9 cellular contexts compared by ENCODE assay signal in the genomic region with DNA sequence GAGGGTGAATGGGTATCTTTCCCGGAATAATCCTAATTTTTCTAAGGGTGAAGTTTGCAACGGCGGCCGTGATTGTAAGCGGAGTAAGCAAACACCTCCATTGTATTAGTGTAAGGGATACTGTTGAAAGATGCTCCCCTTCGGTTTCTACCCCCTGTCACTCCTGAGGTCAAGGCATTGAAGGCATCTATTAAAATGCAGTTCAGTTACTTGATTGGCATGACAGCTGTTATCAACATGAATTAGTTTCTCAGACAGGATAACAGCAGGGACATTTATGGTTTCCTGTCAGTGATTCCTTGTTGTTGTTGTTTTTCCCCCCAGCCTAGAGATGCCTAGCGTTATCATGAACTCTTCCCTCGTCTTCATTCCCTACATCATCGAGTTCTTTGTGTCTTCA. TPM values are rescaled to one million over a fixed set of nuclear protein-coding genes. Genes with fewer than 3 reads are reported as not detected.
A peak's percentile ranks its signal among the peaks of the same experiment; 100 is the strongest.
DNase-seq lines count a peak whose midpoint lies in the region; ATAC-seq, FAIRE-seq and TF ChIP-seq lines count a peak whose summit lies in the region.
"Had no signal": no experiment of that assay in that cellular context is flagged by ENCODE, and none has a peak within 500 bp of the region (broad histone marks: within the 10 kb centered on the region; RNA-seq: fewer than 3 reads in every experiment).

No MANE protein-coding gene starts in this region.

- ATAC-seq in GM19467 (IDR thresholded peaks at IDR 0.05; ENCODE audit: unreplicated experiment), result no peak

- no peak for DNase-seq in activated CD4-positive, alpha-beta T cell treated with anti-CD3 and anti-CD28 coated beads, Interleukin-2, amount 10 ng/mL, durations not matched to agents 7 days and 5 days
- DNase-seq in activated CD4-positive, alpha-beta T cell treated with anti-CD3 and anti-CD28 coated beads for 4 hours, result no peak
- DNase-seq in activated CD4-positive, alpha-beta memory T cell treated with anti-CD3 and anti-CD28 coated beads, Interleukin-2, amount 10 ng/mL, durations not matched to agents 7 days and 5 days, result no peak
- DNase-seq in keratinocyte (ENCODE audit: low read depth, low spot score) (no peak), NOMO-1 treated with DMSO at 0.1 percent for 48 hours (lab: John Stamatoyannopoulos, UW; ENCODE audit: unreplicated experiment) (no peak)
- no peak for DNase-seq in stimulated activated naive CD4-positive, alpha-beta T cell treated with Interleukin-2 at 50 U/mL for 16 hours (lab: John Stamatoyannopoulos, UW)

- peak overlapping the region; percentile 77 for H3K4me2 ChIP-seq in keratinocyte (ENCODE audit: control insufficient read depth, extremely low read depth, insufficient read depth, low read depth, low read length)

- FAIRE-seq in keratinocyte (lab: Jason Lieb, UNC), result peak; percentile 17

- H2AFZ ChIP-seq in keratinocyte (ENCODE audit: control insufficient read depth, low read length), result peak overlapping the region; percentile 95

- peak overlapping the region; percentile 69 for H3K9ac ChIP-seq in keratinocyte (ENCODE audit: control insufficient read depth, extremely low read depth, insufficient read depth, low read length)

- H3K4me1 ChIP-seq in keratinocyte (ENCODE audit: control insufficient read depth, extremely low read depth, insufficient read depth, low read length), result peaks cover 3% of the 10 kb centered on the region
- peaks cover 4% of the 10 kb centered on the region for H3K4me1 ChIP-seq in thymus (ENCODE audit: control insufficient read depth, insufficient read depth, low read length)

- POLR2A ChIA-PET in activated CD4-positive, alpha-beta T cell treated with anti-CD3 and anti-CD28 coated beads, Interleukin-2, amount 10 ng/mL, durations not matched to agents 7 days and 5 days (lab: Charles Lee), result no interaction called here
- POLR2A ChIA-PET in activated CD4-positive, alpha-beta memory T cell treated with anti-CD3 and anti-CD28 coated beads, Interleukin-2, amount 10 ng/mL, durations not matched to agents 7 days and 5 days (lab: Charles Lee), result interaction anchor here (1.1 to 2.6 kb wide), 4 partner anchors 9 to 84 kb away, joined by 3 to 11 read pairs (median 6); a partner anchor contains a TSS

- H3K27me3 ChIP-seq in keratinocyte (ENCODE audit: control insufficient read depth, extremely low read depth, insufficient read depth, low read length) (no peaks in the 10 kb centered on the region), thymus (ENCODE audit: control insufficient read depth, insufficient read depth) (no peaks in the 10 kb centered on the region)

- H3K4me1 Mint-ChIP-seq in activated CD4-positive, alpha-beta T cell treated with anti-CD3 and anti-CD28 coated beads, Interleukin-2, amount 10 ng/mL, durations not matched to agents 7 days and 5 days, result peaks cover 26% of the 10 kb centered on the region
- H3K4me1 Mint-ChIP-seq in activated CD4-positive, alpha-beta memory T cell treated with anti-CD3 and anti-CD28 coated beads, Interleukin-2, amount 10 ng/mL, durations not matched to agents 7 days and 5 days, result peaks cover 23% of the 10 kb centered on the region

- H3K36me3 Mint-ChIP-seq in activated CD4-positive, alpha-beta T cell treated with anti-CD3 and anti-CD28 coated beads, Interleukin-2, amount 10 ng/mL, durations not matched to agents 7 days and 5 days (ENCODE audit: low read depth), result peaks cover 1% of the 10 kb centered on the region
- H3K36me3 Mint-ChIP-seq in activated CD4-positive, alpha-beta memory T cell treated with anti-CD3 and anti-CD28 coated beads, Interleukin-2, amount 10 ng/mL, durations not matched to agents 7 days and 5 days (ENCODE audit: low read depth), result no peaks in the 10 kb centered on the region

- no peak for TF ChIP-seq CTCF in keratinocyte (optimal IDR thresholded peaks at IDR 0.05 in 1 of 3, IDR thresholded peaks at IDR 0.05 in 1 of 3, conservative IDR thresholded peaks at IDR 0.05 in 1 of 3; ENCODE audit: extremely low read depth in 1 of 3, insufficient read depth in 2 of 3, low read length in 3 of 3)

- no peaks in the 10 kb centered on the region for H3K79me2 ChIP-seq in keratinocyte (ENCODE audit: control insufficient read depth, insufficient read depth, low read length)

- H3K27ac Mint-ChIP-seq in activated CD4-positive, alpha-beta T cell treated with anti-CD3 and anti-CD28 coated beads, Interleukin-2, amount 10 ng/mL, durations not matched to agents 7 days and 5 days, result peak overlapping the region; percentile 90
- peak overlapping the region; percentile 41 for H3K27ac Mint-ChIP-seq in activated CD4-positive, alpha-beta memory T cell treated with anti-CD3 and anti-CD28 coated beads, Interleukin-2, amount 10 ng/mL, durations not matched to agents 7 days and 5 days

- no peaks in the 10 kb centered on the region for H3K9me1 ChIP-seq in keratinocyte (ENCODE audit: control insufficient read depth, extremely low read depth, insufficient read depth, low read length)

- no peaks in the 10 kb centered on the region for H3K9me3 Mint-ChIP-seq in activated CD4-positive, alpha-beta T cell treated with anti-CD3 and anti-CD28 coated beads, Interleukin-2, amount 10 ng/mL, durations not matched to agents 7 days and 5 days
- no peaks in the 10 kb centered on the region for H3K9me3 Mint-ChIP-seq in activated CD4-positive, alpha-beta memory T cell treated with anti-CD3 and anti-CD28 coated beads, Interleukin-2, amount 10 ng/mL, durations not matched to agents 7 days and 5 days

- 17% methylated on average over 9 of the region's 9 CpGs for WGBS in thymus

- peak overlapping the region; percentile 85 for H3K4me3 Mint-ChIP-seq in activated CD4-positive, alpha-beta T cell treated with anti-CD3 and anti-CD28 coated beads, Interleukin-2, amount 10 ng/mL, durations not matched to agents 7 days and 5 days
- peak overlapping the region; percentile 87 for H3K4me3 Mint-ChIP-seq in activated CD4-positive, alpha-beta memory T cell treated with anti-CD3 and anti-CD28 coated beads, Interleukin-2, amount 10 ng/mL, durations not matched to agents 7 days and 5 days

- H3K4me3 ChIP-seq in keratinocyte (ENCODE audit: control insufficient read depth in 2 of 3, extremely low read depth in 1 of 3, insufficient read depth in 2 of 3, low read depth in 1 of 3, low read length in 3 of 3), result peak overlapping the region; percentile 56 to 81 (median 73)
- H3K4me3 ChIP-seq in thymus (ENCODE audit: low read length), result peak overlapping the region; percentile 71

- no peaks in the 10 kb centered on the region for H3K36me3 ChIP-seq in keratinocyte (ENCODE audit: control insufficient read depth in 2 of 2, extremely low read depth in 1 of 2, insufficient read depth in 2 of 2, low read length in 2 of 2)
- no peaks in the 10 kb centered on the region for H3K36me3 ChIP-seq in thymus (ENCODE audit: control insufficient read depth, insufficient read depth)

- CTCF ChIA-PET in activated CD4-positive, alpha-beta T cell treated with anti-CD3 and anti-CD28 coated beads, Interleukin-2, amount 10 ng/mL, durations not matched to agents 7 days and 5 days (lab: Charles Lee), result no interaction called here
- CTCF ChIA-PET in activated CD4-positive, alpha-beta memory T cell treated with anti-CD3 and anti-CD28 coated beads, Interleukin-2, amount 10 ng/mL, durations not matched to agents 7 days and 5 days (lab: Charles Lee), result interaction anchor here (1.0 kb wide), 2 partner anchors 10 to 105 kb away, joined by 3 to 4 read pairs; no protein-coding TSS in a partner anchor

- H4K20me1 ChIP-seq in keratinocyte (ENCODE audit: control insufficient read depth, extremely low read depth, insufficient read depth, low read length), result no peaks in the 10 kb centered on the region

- dilution Hi-C loops in keratinocyte (cut with MboI; ENCODE audit: extremely low pct_ligation_motif_present, low sequenced_read_pairs), result no loop called here

- peak overlapping the region; percentile 30 for H3K27ac ChIP-seq in keratinocyte (ENCODE audit: control insufficient read depth, insufficient read depth, low read length)
- H3K27ac ChIP-seq in thymus (ENCODE audit: low read depth), result no peak overlapping the region

- H3K9me3 ChIP-seq in keratinocyte (ENCODE audit: control insufficient read depth, low read depth, low read length) (no peaks in the 10 kb centered on the region), thymus (ENCODE audit: control insufficient read depth) (no peaks in the 10 kb centered on the region)

- no peaks in the 10 kb centered on the region for H3K27me3 Mint-ChIP-seq in activated CD4-positive, alpha-beta T cell treated with anti-CD3 and anti-CD28 coated beads, Interleukin-2, amount 10 ng/mL, durations not matched to agents 7 days and 5 days
- H3K27me3 Mint-ChIP-seq in activated CD4-positive, alpha-beta memory T cell treated with anti-CD3 and anti-CD28 coated beads, Interleukin-2, amount 10 ng/mL, durations not matched to agents 7 days and 5 days, result no peaks in the 10 kb centered on the region

RNA-seq across cellular contexts. Expression of a gene that starts 0.6 kb away (rescaled TPM):
- 10 to 100 TPM; 13.2 to 14.8 TPM for total RNA-seq in activated CD4-positive, alpha-beta T cell treated with anti-CD3 and anti-CD28 coated beads, Interleukin-2, amount 10 ng/mL, durations not matched to agents 7 days and 5 days
- total RNA-seq in activated CD4-positive, alpha-beta memory T cell treated with anti-CD3 and anti-CD28 coated beads, Interleukin-2, amount 10 ng/mL, durations not matched to agents 7 days and 5 days, result 10 to 100 TPM in 1 of 2 experiments, 1 to 10 TPM in 1; 9.4 to 10.6 TPM
- polyA plus RNA-seq in keratinocyte (9.7 to 19.4 TPM (median 13.6 TPM) in 3 replicates), thymus (23.7 TPM)
- 9.4 TPM for polyA plus RNA-seq in keratinocyte (2011; ENCODE audit: low read depth)
- polyA plus RNA-seq in keratinocyte (2011; cell fraction: cytosol; rRNA removed), result 5.6 and 8.4 TPM in 2 replicates
- polyA plus RNA-seq in keratinocyte (2011; cell fraction: nucleus; rRNA removed), result 23.2 and 34.4 TPM in 2 replicates
- polyA plus RNA-seq in keratinocyte (2012; ENCODE audit: low replicate concordance), result 8.7 and 8.8 TPM in 2 replicates
- 2.7 to 6.9 TPM (median 5.7 TPM) in 3 replicates for polyA minus RNA-seq in keratinocyte
- 5.8 TPM for polyA minus RNA-seq in keratinocyte (2011; cell fraction: cytosol; rRNA and poly(A)+ RNA removed)
- 6.2 and 12.3 TPM in 2 replicates for polyA minus RNA-seq in keratinocyte (2011; cell fraction: nucleus; rRNA and poly(A)+ RNA removed)

RNA-seq across cellular contexts. Expression of a gene that starts 45.2 kb away (rescaled TPM):
- total RNA-seq in activated CD4-positive, alpha-beta T cell treated with anti-CD3 and anti-CD28 coated beads, Interleukin-2, amount 10 ng/mL, durations not matched to agents 7 days and 5 days, result not detected
- total RNA-seq in activated CD4-positive, alpha-beta memory T cell treated with anti-CD3 and anti-CD28 coated beads, Interleukin-2, amount 10 ng/mL, durations not matched to agents 7 days and 5 days, result not detected
- polyA plus RNA-seq in keratinocyte (not detected in 3 replicates), thymus (not detected)
- not detected for polyA plus RNA-seq in keratinocyte (2011; ENCODE audit: low read depth)
- not detected in 2 replicates for polyA plus RNA-seq in keratinocyte (2011; cell fraction: cytosol; rRNA removed)
- polyA plus RNA-seq in keratinocyte (2011; cell fraction: nucleus; rRNA removed), result not detected in 2 replicates
- not detected in 2 replicates for polyA plus RNA-seq in keratinocyte (2012; ENCODE audit: low replicate concordance)
- polyA minus RNA-seq in keratinocyte, result not detected in 3 replicates
- polyA minus RNA-seq in keratinocyte (2011; cell fraction: cytosol; rRNA and poly(A)+ RNA removed), result not detected
- not detected in 2 replicates for polyA minus RNA-seq in keratinocyte (2011; cell fraction: nucleus; rRNA and poly(A)+ RNA removed)
- total RNA-seq: Daoy had no signal
